In the genomic region with DNA sequence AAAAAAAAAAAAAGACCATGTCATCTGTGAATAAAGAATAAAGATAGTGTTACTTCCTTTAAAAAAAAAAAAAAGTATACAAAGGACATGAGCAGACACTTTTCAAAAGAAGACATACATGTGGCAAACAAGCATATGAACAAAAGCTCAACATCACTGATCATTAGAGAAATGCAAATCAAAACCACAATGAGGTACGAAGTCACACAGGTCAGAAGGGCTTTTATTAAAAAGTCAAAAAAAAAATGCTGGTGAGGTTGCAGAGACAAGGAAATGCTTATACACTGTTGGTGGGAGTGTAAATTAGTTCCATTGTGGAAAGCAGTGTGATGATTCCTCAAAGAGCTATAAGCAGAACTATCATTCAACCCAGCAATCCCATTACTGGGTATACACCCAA, we compare ENCODE assay signal across 32 cellular contexts. TPM values are rescaled to one million over a fixed set of nuclear protein-coding genes. Genes with fewer than 3 reads are reported as not detected.
DNase-seq lines count a peak whose midpoint lies in the region; ATAC-seq lines count a peak whose summit lies in the region.
"Had no signal": no experiment of that assay in that cellular context is flagged by ENCODE, and none has a peak within 500 bp of the region (broad histone marks: within the 10 kb centered on the region; RNA-seq: fewer than 3 reads in every experiment).

No MANE protein-coding gene starts in this region.

- H3K27ac Mint-ChIP-seq in memory B cell: no peak overlapping the region
- H3K27ac Mint-ChIP-seq: activated CD8-positive, alpha-beta T cell treated with anti-CD3 and anti-CD28 coated beads, Interleukin-2, amount 10 ng/mL, durations not matched to agents 7 days and 5 days; activated T-helper 17 cell treated with anti-CD3 and anti-CD28 coated beads, Interleukin-2, amount 50 U/mL, for 72 hours; naive thymus-derived CD4-positive, alpha-beta T cell; stimulated activated naive CD8-positive, alpha-beta T cell treated with anti-CD3 and anti-CD28 coated beads, Interleukin-15, amount 100 ng/mL, for 72 hours had no signal

- H3K4me1 Mint-ChIP-seq in memory B cell: peaks cover 4% of the 10 kb centered on the region
- H3K4me1 Mint-ChIP-seq: activated T-helper 17 cell treated with anti-CD3 and anti-CD28 coated beads, Interleukin-2, amount 50 U/mL, for 72 hours; stimulated activated naive CD8-positive, alpha-beta T cell treated with anti-CD3 and anti-CD28 coated beads, Interleukin-15, amount 100 ng/mL, for 72 hours had no signal

- H3K27me3 Mint-ChIP-seq in memory B cell: no peaks in the 10 kb centered on the region
- H3K27me3 Mint-ChIP-seq: activated T-helper 17 cell treated with anti-CD3 and anti-CD28 coated beads, Interleukin-2, amount 50 U/mL, for 72 hours; naive thymus-derived CD4-positive, alpha-beta T cell; stimulated activated naive CD8-positive, alpha-beta T cell treated with anti-CD3 and anti-CD28 coated beads, Interleukin-15, amount 100 ng/mL, for 72 hours had no signal

- peaks cover 11% of the 10 kb centered on the region for H3K36me3 Mint-ChIP-seq in memory B cell

- intact Hi-C loops in sciatic nerve (cut with DNase I): no loop called here

- no peaks in the 10 kb centered on the region; the same call in 1 of the 2 replicates for H3K9me3 ChIP-seq in MG63
- H3K9me3 ChIP-seq: gastrocnemius medialis, prostate gland had no signal

- no peaks in the 10 kb centered on the region for H3K9me3 Mint-ChIP-seq in memory B cell
- H3K9me3 Mint-ChIP-seq: activated T-helper 17 cell treated with anti-CD3 and anti-CD28 coated beads, Interleukin-2, amount 50 U/mL, for 72 hours had no signal

- peak; percentile 72 for ATAC-seq in GM21390 (IDR thresholded peaks at IDR 0.05; ENCODE audit: unreplicated experiment)
- peak; percentile 64 for ATAC-seq in HG02938 (IDR thresholded peaks at IDR 0.05; ENCODE audit: unreplicated experiment)
- peak; percentile 34 for ATAC-seq in memory B cell (ENCODE audit: low read depth)
- ATAC-seq in sciatic nerve: no peak
- ATAC-seq: activated CD8-positive, alpha-beta T cell treated with anti-CD3 and anti-CD28 coated beads, Interleukin-2, amount 10 ng/mL, durations not matched to agents 7 days and 5 days; activated T-helper 17 cell treated with anti-CD3 and anti-CD28 coated beads, Interleukin-2, amount 50 U/mL, for 72 hours; gastrocnemius medialis; HCT116; lower lobe of right lung; naive thymus-derived CD4-positive, alpha-beta T cell; stimulated activated naive CD8-positive, alpha-beta T cell treated with anti-CD3 and anti-CD28 coated beads, Interleukin-15, amount 100 ng/mL, for 72 hours had no signal

- H3K27me3 ChIP-seq in MG63: no peaks in the 10 kb centered on the region
- H3K27me3 ChIP-seq: brain microvascular endothelial cell, gastrocnemius medialis, sigmoid colon had no signal

- no peak overlapping the region for H3K4me3 Mint-ChIP-seq in memory B cell
- H3K4me3 Mint-ChIP-seq: activated CD8-positive, alpha-beta T cell treated with anti-CD3 and anti-CD28 coated beads, Interleukin-2, amount 10 ng/mL, durations not matched to agents 7 days and 5 days; activated T-helper 17 cell treated with anti-CD3 and anti-CD28 coated beads, Interleukin-2, amount 50 U/mL, for 72 hours; naive thymus-derived CD4-positive, alpha-beta T cell; stimulated activated naive CD8-positive, alpha-beta T cell treated with anti-CD3 and anti-CD28 coated beads, Interleukin-15, amount 100 ng/mL, for 72 hours had no signal

- no peak overlapping the region for H3K4me3 ChIP-seq in MG63
- H3K4me3 ChIP-seq: gastrocnemius medialis, lower lobe of right lung, prostate gland, sigmoid colon, thoracic aorta had no signal

- peak; percentile 43 for DNase-seq in NCI-H748 (lab: John Stamatoyannopoulos, UW; ENCODE audit: unreplicated experiment)
- DNase-seq in NCI-H748 treated with DMSO at 0.1 percent for 48 hours (lab: John Stamatoyannopoulos, UW): no peak
- no peak for DNase-seq in memory B cell (ENCODE audit: low spot score in 2 of 2)
- no peak for DNase-seq in sciatic nerve (ENCODE audit: low spot score)
- DNase-seq in MG63: no peak
- DNase-seq in NCI-H82 (lab: John Stamatoyannopoulos, UW): no peak
- DNase-seq: activated CD4-positive, alpha-beta T cell treated with anti-CD3 and anti-CD28 coated beads for 4 hours; activated CD8-positive, alpha-beta T cell treated with anti-CD3 and anti-CD28 coated beads, Interleukin-2, amount 10 ng/mL, durations not matched to agents 7 days and 5 days; activated naive CD4-positive, alpha-beta T cell treated with anti-CD3 and anti-CD28 coated beads, Interleukin-2, amount 50 U/mL, for 16 hours; amniotic stem cell; brain microvascular endothelial cell; C1 segment of cervical spinal cord; COR-L47; DMS53; gastrocnemius medialis; lower lobe of right lung; naive thymus-derived CD4-positive, alpha-beta T cell; NCI-H1436 treated with DMSO at 0.1 percent for 48 hours; NCI-H2107; NCI-H345; SIG-M5; sigmoid colon; stimulated activated CD4-positive, alpha-beta T cell treated with anti-CD3 and anti-CD28 coated beads, Interleukin-12 subunit alpha, Interleukin-12 subunit beta, amount 100 ng/mL, for 4 hours; stimulated activated CD4-positive, alpha-beta T cell treated with anti-CD3 and anti-CD28 coated beads, Interleukin-2, amount 100 ng/mL, for 48 hours; stimulated activated naive CD8-positive, alpha-beta T cell treated with anti-CD3 and anti-CD28 coated beads, Interleukin-15, amount 100 ng/mL, for 72 hours; T-helper 9 cell had no signal

- H3K36me3 ChIP-seq in MG63: no peaks in the 10 kb centered on the region
- H3K36me3 ChIP-seq: brain microvascular endothelial cell, gastrocnemius medialis, lower lobe of right lung, prostate gland, sigmoid colon, thoracic aorta had no signal

RNA-seq across cellular contexts. Expression of a gene that starts 11.9 kb away (rescaled TPM):
- total RNA-seq in sciatic nerve: 53.5 TPM
- total RNA-seq in MG63 (2014; rRNA removed; shearing (Covaris generic); ENCODE audit: low replicate concordance): 82.9 and 109 TPM in 2 replicates
